8 cellular contexts compared by ENCODE assay signal in genomic region chr6:116253188-116253504, GRCh38. TPM values are rescaled to one million over a fixed set of nuclear protein-coding genes. Genes with fewer than 3 reads are reported as not detected.
DNase-seq lines count a peak whose midpoint lies in the region; ATAC-seq and TF ChIP-seq lines count a peak whose summit lies in the region.

No MANE protein-coding gene starts in this region.

- H3K9me3 ChIP-seq in CD8-positive, alpha-beta T cell (ENCODE audit: low read length): no peaks in the 10 kb centered on the region
- H3K9me3 ChIP-seq in PC-9 (ENCODE audit: insufficient read depth, low read depth): no peaks in the 10 kb centered on the region

- intact Hi-C loops in CD8-positive, alpha-beta T cell (cut with DNase I, micrococcal nuclease): loop anchor here in 1 of 2 experiments (5.0 kb wide), 1 partner anchor 151 kb away; the partner anchor contains the start of gene NT5DC1
- intact Hi-C loops in PC-9 (cut with micrococcal nuclease; ENCODE audit: unreplicated experiment): no loop called here
- intact Hi-C loops in activated CD4-positive, alpha-beta T cell treated with anti-CD3 and anti-CD28 coated beads, Interleukin-2, amount 10 ng/mL, durations not matched to agents 24 days and 14 days (cut with micrococcal nuclease): loop anchor here (10.0 kb wide), 2 partner anchors 412 to 1352 kb away; partner anchors contain the start of genes GOPC and ZUP1

- H3K4me2 ChIP-seq in PC-9: peak overlapping the region; percentile 94

- H3K4me3 ChIP-seq in CD8-positive, alpha-beta T cell (ENCODE audit: low read depth, low read length): peak overlapping the region; percentile 89
- peak overlapping the region; percentile 82 for H3K4me3 ChIP-seq in PC-9
- peak overlapping the region; percentile 98 for H3K4me3 ChIP-seq in fibroblast of the aortic adventitia (ENCODE audit: low read depth, low read length)
- peak overlapping the region; percentile 92 for H3K4me3 ChIP-seq in rectal smooth muscle tissue (ENCODE audit: low read length)

- H3K79me2 ChIP-seq in PC-9 (ENCODE audit: low read depth): peaks cover 41% of the 10 kb centered on the region

- peak overlapping the region; percentile 84 for H3K9ac ChIP-seq in rectal smooth muscle tissue (ENCODE audit: low read length)

- no peak for ATAC-seq in CD8-positive, alpha-beta T cell
- ATAC-seq in HG03571 (IDR thresholded peaks at IDR 0.05; ENCODE audit: unreplicated experiment): no peak

- BruUV-seq in PC-9 (replicated peaks; lab: Mats Ljungman, UMichigan): no TSS peak

- H3K9me2 ChIP-seq in PC-9 (ENCODE audit: insufficient read depth): no peaks in the 10 kb centered on the region

- CTCF ChIA-PET in CD8-positive, alpha-beta T cell (lab: Charles Lee): interaction anchor here (1.0 to 1.2 kb wide), 2 partner anchors 17 to 36 kb away, joined by 3 to 4 read pairs; no protein-coding TSS in a partner anchor
- CTCF ChIA-PET in PC-9 (lab: Charles Lee): no interaction called here

- no peaks in the 10 kb centered on the region for H3F3A ChIP-seq in PC-9 (ENCODE audit: insufficient read depth, low read depth)

- peak overlapping the region; percentile 97 for H2AFZ ChIP-seq in PC-9

- POLR2A ChIA-PET in CD8-positive, alpha-beta T cell (lab: Charles Lee): interaction anchor here (1.0 to 4.8 kb wide), 4 partner anchors 8 to 283 kb away, joined by 3 to 52 read pairs (median 6); partner anchors contain the start of gene TSPYL1
- POLR2A ChIA-PET in PC-9 (lab: Charles Lee; ENCODE audit: unreplicated experiment): no interaction called here

- H3K36me3 Mint-ChIP-seq in CD8-positive, alpha-beta T cell: peaks cover 7% of the 10 kb centered on the region
- H3K36me3 Mint-ChIP-seq in activated CD4-positive, alpha-beta T cell treated with anti-CD3 and anti-CD28 coated beads, Interleukin-2, amount 10 ng/mL, durations not matched to agents 24 days and 14 days (ENCODE audit: low read depth): peaks cover 13% of the 10 kb centered on the region

- H3K36me3 ChIP-seq in CD8-positive, alpha-beta T cell (ENCODE audit: insufficient read depth, low read length): no peaks in the 10 kb centered on the region
- H3K36me3 ChIP-seq in PC-9 (ENCODE audit: low read depth) (0 out of 2 replicates have a peak, but pooled peaks cover 4% of the 10 kb centered on the region), rectal smooth muscle tissue (ENCODE audit: control insufficient read depth, insufficient read depth, low read length) (no peaks in the 10 kb centered on the region)

- peaks cover 37% of the 10 kb centered on the region for H3K4me1 ChIP-seq in CD8-positive, alpha-beta T cell (ENCODE audit: insufficient read depth, low read length)
- peaks cover 46% of the 10 kb centered on the region for H3K4me1 ChIP-seq in PC-9 (replicated peaks; ENCODE audit: insufficient read depth)
- peaks cover 28% of the 10 kb centered on the region for H3K4me1 ChIP-seq in rectal smooth muscle tissue (ENCODE audit: control insufficient read depth, insufficient read depth, low read length)

- DNase-seq in CD8-positive, alpha-beta T cell: no peak
- DNase-seq in PC-9: no peak
- DNase-seq in fibroblast of the aortic adventitia (ENCODE audit: low read depth): no peak
- DNase-seq in NCI-H2081 treated with DMSO at 0.1 percent for 48 hours (lab: John Stamatoyannopoulos, UW): no peak
- DNase-seq in activated CD8-positive, alpha-beta memory T cell treated with anti-CD3 and anti-CD28 coated beads for 24 hours: no peak
- DNase-seq in activated CD4-positive, alpha-beta T cell treated with anti-CD3 and anti-CD28 coated beads, Interleukin-2, amount 10 ng/mL, durations not matched to agents 24 days and 14 days: no peak

- H3K4me1 Mint-ChIP-seq in CD8-positive, alpha-beta T cell (ENCODE audit: low read depth): peaks cover 31% of the 10 kb centered on the region
- H3K4me1 Mint-ChIP-seq in activated CD4-positive, alpha-beta T cell treated with anti-CD3 and anti-CD28 coated beads, Interleukin-2, amount 10 ng/mL, durations not matched to agents 24 days and 14 days: peaks cover 27% of the 10 kb centered on the region

- no peaks in the 10 kb centered on the region for H4K20me1 ChIP-seq in PC-9 (ENCODE audit: insufficient read depth)

- H3K27me3 ChIP-seq in CD8-positive, alpha-beta T cell (ENCODE audit: insufficient read depth, low read length): no peaks in the 10 kb centered on the region
- H3K27me3 ChIP-seq in PC-9 (ENCODE audit: insufficient read depth, low read depth) (no peaks in the 10 kb centered on the region), rectal smooth muscle tissue (ENCODE audit: control insufficient read depth, insufficient read depth, low read length) (no peaks in the 10 kb centered on the region)

- peak overlapping the region; percentile 95 for H3K27ac ChIP-seq in CD8-positive, alpha-beta T cell (ENCODE audit: low read depth, low read length)
- H3K27ac ChIP-seq in PC-9 (no peak overlapping the region), rectal smooth muscle tissue (ENCODE audit: low read depth, low read length) (peak overlapping the region; percentile 87)

- H3K4me3 Mint-ChIP-seq in CD8-positive, alpha-beta T cell: no peak overlapping the region
- no peak overlapping the region for H3K4me3 Mint-ChIP-seq in activated CD4-positive, alpha-beta T cell treated with anti-CD3 and anti-CD28 coated beads, Interleukin-2, amount 10 ng/mL, durations not matched to agents 24 days and 14 days

- TF ChIP-seq CTCF in CD8-positive, alpha-beta T cell (IDR thresholded peaks at IDR 0.05): no peak
- no peak for TF ChIP-seq CTCF in PC-9 (conservative IDR thresholded peaks at IDR 0.05)
- TF ChIP-seq CTCF in fibroblast of the aortic adventitia (IDR thresholded peaks at IDR 0.05; ENCODE audit: insufficient read depth, low read length): no peak

- no peak overlapping the region for H3K27ac Mint-ChIP-seq in CD8-positive, alpha-beta T cell
- H3K27ac Mint-ChIP-seq in activated CD4-positive, alpha-beta T cell treated with anti-CD3 and anti-CD28 coated beads, Interleukin-2, amount 10 ng/mL, durations not matched to agents 24 days and 14 days: no peak overlapping the region

- H3K9me3 Mint-ChIP-seq in CD8-positive, alpha-beta T cell: no peaks in the 10 kb centered on the region
- H3K9me3 Mint-ChIP-seq in activated CD4-positive, alpha-beta T cell treated with anti-CD3 and anti-CD28 coated beads, Interleukin-2, amount 10 ng/mL, durations not matched to agents 24 days and 14 days: no peaks in the 10 kb centered on the region

- H3K27me3 Mint-ChIP-seq in CD8-positive, alpha-beta T cell (ENCODE audit: low read depth): no peaks in the 10 kb centered on the region
- H3K27me3 Mint-ChIP-seq in activated CD4-positive, alpha-beta T cell treated with anti-CD3 and anti-CD28 coated beads, Interleukin-2, amount 10 ng/mL, durations not matched to agents 24 days and 14 days: no peaks in the 10 kb centered on the region

RNA-seq across cellular contexts. Expression of gene TSPYL4, which starts 0.7 kb away (rescaled TPM):
- total RNA-seq in CD8-positive, alpha-beta T cell: 10 to 100 TPM; 51.0 to 51.6 TPM
- total RNA-seq in PC-9 (2021) (10.6 and 10.9 TPM in 2 replicates), fibroblast of the aortic adventitia (ENCODE audit: low replicate concordance) (14.9 and 15.6 TPM in 2 replicates)
- total RNA-seq in activated CD4-positive, alpha-beta T cell treated with anti-CD3 and anti-CD28 coated beads, Interleukin-2, amount 10 ng/mL, durations not matched to agents 24 days and 14 days: 22.1 and 22.2 TPM in 2 replicates

RNA-seq across cellular contexts. Expression of gene TSPYL1, which starts 26.6 kb away (rescaled TPM):
- total RNA-seq in CD8-positive, alpha-beta T cell: 100 to 1,000 TPM; 247 to 248 TPM
- 52.8 and 73.1 TPM in 2 replicates for total RNA-seq in PC-9 (2021)
- total RNA-seq in fibroblast of the aortic adventitia (ENCODE audit: low replicate concordance): 83.4 and 126 TPM in 2 replicates
- total RNA-seq in activated CD4-positive, alpha-beta T cell treated with anti-CD3 and anti-CD28 coated beads, Interleukin-2, amount 10 ng/mL, durations not matched to agents 24 days and 14 days: 39.1 and 41.2 TPM in 2 replicates
